18 cellular contexts compared by ENCODE assay signal in genomic region chr5:155655569-155655968, GRCh38.
DNase-seq lines count a peak whose midpoint lies in the region; ATAC-seq, FAIRE-seq and TF ChIP-seq lines count a peak whose summit lies in the region.
"Had no signal": no experiment of that assay in that cellular context is flagged by ENCODE, and none has a peak within 500 bp of the region (broad histone marks: within the 10 kb centered on the region; RNA-seq: fewer than 3 reads in every experiment).

No MANE protein-coding gene starts in this region.

- no peak overlapping the region for H3K23ac ChIP-seq in H1 (ENCODE audit: insufficient read length)
- no peak overlapping the region for H3K23ac ChIP-seq in mesendoderm (ENCODE audit: low read length)

- H3K36me3 Mint-ChIP-seq in chondrocyte (ENCODE audit: low read depth) = no peaks in the 10 kb centered on the region
- H3K36me3 Mint-ChIP-seq: CD14-positive monocyte; CD4-positive, alpha-beta memory T cell; IgD-negative memory B cell had no signal

- H3K36me3 ChIP-seq in SK-N-SH (replicated peaks in 1 of 2; ENCODE audit: control insufficient read depth in 1 of 2, insufficient read depth in 2 of 2, low read length in 1 of 2) = no peaks in the 10 kb centered on the region
- no peaks in the 10 kb centered on the region for H3K36me3 ChIP-seq in H1 (ENCODE audit: control insufficient read depth in 2 of 4, insufficient read depth in 4 of 4, low read length in 3 of 4)
- no peaks in the 10 kb centered on the region for H3K36me3 ChIP-seq in mesendoderm (ENCODE audit: control insufficient read depth, insufficient read depth, low read length)
- H3K36me3 ChIP-seq: BLaER1, HAP-1 had no signal

- H3K9me3 Mint-ChIP-seq in chondrocyte (ENCODE audit: low read depth) = peaks cover 2% of the 10 kb centered on the region

- H2BK15ac ChIP-seq in H1 (ENCODE audit: low read length) = no peak overlapping the region
- H2BK15ac ChIP-seq in mesendoderm (replicated peaks; ENCODE audit: low read depth) = no peak overlapping the region

- H3K79me2 ChIP-seq in SK-N-SH (ENCODE audit: insufficient read depth) (no peaks in the 10 kb centered on the region), H1 (ENCODE audit: control insufficient read depth in 1 of 2, insufficient read depth in 2 of 2, low read length in 2 of 2) (no peaks in the 10 kb centered on the region), mesendoderm (ENCODE audit: control insufficient read depth, insufficient read depth, low read length) (no peaks in the 10 kb centered on the region)

- TF ChIP-seq RAD21 in SK-N-SH (IDR thresholded peaks at IDR 0.05; ENCODE audit: low read length) (peak; percentile 26; the same call in 1 of the 2 replicates), H1 (IDR thresholded peaks at IDR 0.05 in 1 of 2, conservative IDR thresholded peaks at IDR 0.05 in 1 of 2; ENCODE audit: low read depth in 2 of 2, low read length in 2 of 2) (peak; percentile 10 to 27; a peak in 2 of 4 replicates)

- H3K4me3 ChIP-seq in SK-N-SH (ENCODE audit: low read depth in 2 of 2, low read length in 1 of 2) (no peak overlapping the region), H1 (ENCODE audit: extremely low read depth in 1 of 4, insufficient read depth in 2 of 4, low read depth in 3 of 4, low read length in 4 of 4) (no peak overlapping the region), mesendoderm (ENCODE audit: low read length) (no peak overlapping the region)
- H3K4me3 ChIP-seq: BLaER1, HAP-1 had no signal

- H4K91ac ChIP-seq in H1 (replicated peaks; ENCODE audit: insufficient read length, low read length) = no peak overlapping the region

- no peak for TF ChIP-seq POLR2A in H1 (IDR thresholded peaks at IDR 0.05; ENCODE audit: control extremely low read depth in 1 of 2, low read depth in 2 of 2, low read length in 2 of 2)

- H3K14ac ChIP-seq in H1 (ENCODE audit: insufficient read length) = no peak overlapping the region

- no peak for TF ChIP-seq EP300 in SK-N-SH (IDR thresholded peaks at IDR 0.05; ENCODE audit: borderline replicate concordance in 1 of 2, low read depth in 1 of 2, low read length in 1 of 2)
- TF ChIP-seq EP300 in H1 (IDR thresholded peaks at IDR 0.05; ENCODE audit: borderline replicate concordance in 1 of 2, low read depth in 2 of 2, low read length in 2 of 2) = no peak

- H2BK12ac ChIP-seq in H1 (ENCODE audit: low read depth, low read length) = no peak overlapping the region

- H3K27ac ChIP-seq in SK-N-SH (ENCODE audit: low read depth in 2 of 2, low read length in 1 of 2) = no peak overlapping the region
- H3K27ac ChIP-seq in H1 (ENCODE audit: low read depth, low read length) = no peak overlapping the region
- no peak overlapping the region for H3K27ac ChIP-seq in mesendoderm (ENCODE audit: low read depth, low read length)
- H3K27ac ChIP-seq: BLaER1 had no signal

- H4K5ac ChIP-seq in H1 (ENCODE audit: insufficient read length, low read depth, low read length) = no peak overlapping the region
- H4K5ac ChIP-seq in mesendoderm (ENCODE audit: low read length) = no peak overlapping the region

- ATAC-seq in SK-N-SH treated with all-trans-retinoic acid at 6 μM for 48 hours = no peak
- ATAC-seq: HepG2 had no signal

- no peak overlapping the region for H2BK20ac ChIP-seq in H1 (ENCODE audit: low read length)

- no peak overlapping the region for H4K8ac ChIP-seq in H1 (ENCODE audit: extremely low read depth, insufficient read depth, low read length)
- no peak overlapping the region for H4K8ac ChIP-seq in mesendoderm (ENCODE audit: low read depth, low read length)

- H2AK5ac ChIP-seq in H1 (ENCODE audit: low read depth, low read length) (no peak overlapping the region), mesendoderm (ENCODE audit: low read length) (no peak overlapping the region)

- H3K4me1 ChIP-seq in SK-N-SH (ENCODE audit: control insufficient read depth in 1 of 2, insufficient read depth in 2 of 2, low read depth in 1 of 2, low read length in 1 of 2) (peaks cover 0 to 2% of the 10 kb centered on the region in 2 experiments; a peak in 1 of 4 replicates), H1 (replicated peaks in 1 of 4; ENCODE audit: control insufficient read depth in 3 of 4, insufficient read depth in 4 of 4, low read length in 3 of 4) (no peaks in the 10 kb centered on the region), mesendoderm (ENCODE audit: control insufficient read depth, low read depth, low read length) (no peaks in the 10 kb centered on the region)
- H3K4me1 ChIP-seq: BLaER1, HAP-1 had no signal

- no peak overlapping the region for H2BK5ac ChIP-seq in H1 (ENCODE audit: low read depth, low read length)
- H2BK5ac ChIP-seq in mesendoderm (ENCODE audit: low read length) = no peak overlapping the region

- no peaks in the 10 kb centered on the region for H3K9me2 ChIP-seq in SK-N-SH

- H2BK120ac ChIP-seq in H1 (replicated peaks; ENCODE audit: low read depth, low read length) (no peak overlapping the region), mesendoderm (ENCODE audit: low read depth, low read length) (no peak overlapping the region)

- H2AFZ ChIP-seq in SK-N-SH (ENCODE audit: low read depth) = no peak overlapping the region
- H2AFZ ChIP-seq in H1 (ENCODE audit: low read length) = no peak overlapping the region

- no peaks in the 10 kb centered on the region for H3K27me3 Mint-ChIP-seq in chondrocyte (ENCODE audit: low read depth)

- no peak overlapping the region for H3K4me3 Mint-ChIP-seq in chondrocyte (ENCODE audit: unreplicated experiment)
- H3K4me3 Mint-ChIP-seq: CD14-positive monocyte; CD4-positive, alpha-beta memory T cell; IgD-negative memory B cell had no signal

- H3K23me2 ChIP-seq in H1 (ENCODE audit: low read depth, low read length) = no peaks in the 10 kb centered on the region

- no peak overlapping the region for H3K4me2 ChIP-seq in SK-N-SH
- H3K4me2 ChIP-seq in H1 (ENCODE audit: insufficient read depth in 1 of 2, low read depth in 2 of 2, low read length in 2 of 2) = no peak overlapping the region
- no peak overlapping the region for H3K4me2 ChIP-seq in mesendoderm (ENCODE audit: low read length)
- H3K4me2 ChIP-seq: BLaER1 had no signal

- H3K18ac ChIP-seq in H1 (ENCODE audit: extremely low read depth, low read length) (no peak overlapping the region), mesendoderm (ENCODE audit: low read length) (no peak overlapping the region)

- TF ChIP-seq CTCF in SK-N-SH (IDR thresholded peaks at IDR 0.05) (no peak), H1 (IDR thresholded peaks at IDR 0.05; ENCODE audit: control extremely low read depth in 1 of 3, insufficient read depth in 1 of 3, low read depth in 1 of 3, low read length in 3 of 3) (peak in 2 of 3 experiments; percentile 8 to 30; a peak in 2 of 4 replicates), chondrocyte (IDR thresholded peaks at IDR 0.05) (no peak)

- H3K4ac ChIP-seq in H1 (replicated peaks; ENCODE audit: insufficient read length, low read depth, low read length) (no peak overlapping the region), mesendoderm (ENCODE audit: low read depth, low read length) (no peak overlapping the region)

- POLR2A ChIA-PET in SK-N-SH (lab: Yijun Ruan, JAX) = no interaction called here
- POLR2A ChIA-PET in H1 (lab: Charles Lee; ENCODE audit: partially characterized antibody) = no interaction called here

- CTCF ChIA-PET in SK-N-SH (lab: Yijun Ruan, JAX) (interaction anchor here (0.8 to 2.0 kb wide), 4 partner anchors 9 to 45 kb away, joined by 3 to 5 read pairs (median 3); no protein-coding TSS in a partner anchor), H1 (lab: Charles Lee; ENCODE audit: partially characterized antibody) (interaction anchor here (0.6 to 3.0 kb wide), 12 partner anchors 10 to 629 kb away, joined by 3 to 10 read pairs (median 3); no protein-coding TSS in a partner anchor)

- DNase-seq in SK-N-SH (peak; percentile 9), H1 (ENCODE audit: low read depth in 1 of 2, low spot score in 2 of 2) (no peak), mesendoderm (peak; percentile 50), DMS153 treated with DMSO at 0.1 percent for 48 hours (lab: John Stamatoyannopoulos, UW; ENCODE audit: unreplicated experiment) (no peak), NCI-H2029 treated with DMSO at 0.1 percent for 48 hours (lab: John Stamatoyannopoulos, UW) (no peak), chondrocyte (ENCODE audit: low spot score) (no peak)
- DNase-seq: 8988T; CD4-positive, alpha-beta memory T cell; DMS153; DMS79 treated with DMSO at 0.1 percent for 48 hours; GF-D8; GOT3 had no signal

- H3K79me1 ChIP-seq in H1 (ENCODE audit: low read depth, low read length) = no peaks in the 10 kb centered on the region
- H3K79me1 ChIP-seq in mesendoderm (ENCODE audit: low read length) = no peaks in the 10 kb centered on the region

- 8% methylated on average over 2 of the region's 2 CpGs for WGBS in SK-N-SH (ENCODE audit: low lambda C conversion rate)
- WGBS in H1 (ENCODE audit: extremely low coverage in 1 of 2, insufficient coverage in 1 of 2, insufficient read length in 1 of 2, insufficient replicate concordance in 2 of 2, low coverage in 1 of 2, low lambda C conversion rate in 2 of 2, missing lambda C conversion rate in 1 of 2), 2 experiments = 87% methylated on average over 2 of the region's 2 CpGs; no CpG with 5 or more reads in 1 of the 2 experiments
- WGBS in mesendoderm (ENCODE audit: extremely low coverage, insufficient coverage, low lambda C conversion rate) = no CpG with 5 or more reads among the region's 2 CpGs

- no peaks in the 10 kb centered on the region for H4K20me1 ChIP-seq in SK-N-SH (ENCODE audit: insufficient read depth)
- H4K20me1 ChIP-seq in H1 (replicated peaks in 1 of 2; ENCODE audit: control insufficient read depth in 1 of 2, insufficient read depth in 2 of 2, low read length in 2 of 2) = no peaks in the 10 kb centered on the region
- H4K20me1 ChIP-seq: BLaER1 had no signal

- H3K9me3 ChIP-seq in SK-N-SH (no peaks in the 10 kb centered on the region), H1 (ENCODE audit: insufficient read depth in 2 of 2, low read depth in 1 of 2, low read length in 1 of 2) (no peaks in the 10 kb centered on the region)
- H3K9me3 ChIP-seq: BLaER1, HAP-1 had no signal

- FAIRE-seq in H1 (lab: Jason Lieb, UNC) = no peak
- FAIRE-seq: HepG2 had no signal

- H3K9ac ChIP-seq in SK-N-SH (no peak overlapping the region), H1 (replicated peaks in 1 of 4; ENCODE audit: extremely low read depth in 1 of 4, low read depth in 3 of 4, low read length in 3 of 4) (no peak overlapping the region), mesendoderm (ENCODE audit: low read length) (no peak overlapping the region)
- H3K9ac ChIP-seq: BLaER1 had no signal

- no peak overlapping the region for H3K27ac Mint-ChIP-seq in chondrocyte (ENCODE audit: unreplicated experiment)
- H3K27ac Mint-ChIP-seq: CD14-positive monocyte; CD4-positive, alpha-beta memory T cell; IgD-negative memory B cell had no signal

- H3K4me1 Mint-ChIP-seq in chondrocyte (ENCODE audit: low read depth) = no peaks in the 10 kb centered on the region
- H3K4me1 Mint-ChIP-seq: CD14-positive monocyte; CD4-positive, alpha-beta memory T cell; IgD-negative memory B cell had no signal

- H3K27me3 ChIP-seq in SK-N-SH (ENCODE audit: insufficient read depth) (no peaks in the 10 kb centered on the region), H1 (replicated peaks in 1 of 4; ENCODE audit: control insufficient read depth in 3 of 4, extremely low read depth in 1 of 4, insufficient read depth in 3 of 4, low read length in 3 of 4) (no peaks in the 10 kb centered on the region), mesendoderm (ENCODE audit: insufficient read depth, low read length, poor library complexity) (no peaks in the 10 kb centered on the region)
- H3K27me3 ChIP-seq: BLaER1 had no signal

- H3F3A ChIP-seq in SK-N-SH (replicated peaks; ENCODE audit: insufficient read depth) = no peaks in the 10 kb centered on the region

- H3K56ac ChIP-seq in H1 (replicated peaks; ENCODE audit: insufficient read length, low read depth, low read length) (no peak overlapping the region), mesendoderm (ENCODE audit: low read length) (no peak overlapping the region)

Comparison
In these comparisons a context has a peak if more than half of its experiments do, and no peak if none do; other contexts are left out.
1. DNase-seq: peak in SK-N-SH (single experiment) and mesendoderm (single experiment); none in H1 (0 of 2), DMS153 treated with DMSO at 0.1 percent for 48 hours (single experiment), NCI-H2029 treated with DMSO at 0.1 percent for 48 hours (single experiment) and chondrocyte (single experiment).
2. CTCF ChIP-seq: peak in H1 (2 of 3); none in SK-N-SH (single experiment) and chondrocyte (single experiment).
3. Of the 17 proteins assayed by ChIP-seq in both H1 and SK-N-SH: peak only in H1: CTCF; only in SK-N-SH: none; in both: RAD21; in neither: 15.